2 cellular contexts compared by ENCODE assay signal in the genomic region with DNA sequence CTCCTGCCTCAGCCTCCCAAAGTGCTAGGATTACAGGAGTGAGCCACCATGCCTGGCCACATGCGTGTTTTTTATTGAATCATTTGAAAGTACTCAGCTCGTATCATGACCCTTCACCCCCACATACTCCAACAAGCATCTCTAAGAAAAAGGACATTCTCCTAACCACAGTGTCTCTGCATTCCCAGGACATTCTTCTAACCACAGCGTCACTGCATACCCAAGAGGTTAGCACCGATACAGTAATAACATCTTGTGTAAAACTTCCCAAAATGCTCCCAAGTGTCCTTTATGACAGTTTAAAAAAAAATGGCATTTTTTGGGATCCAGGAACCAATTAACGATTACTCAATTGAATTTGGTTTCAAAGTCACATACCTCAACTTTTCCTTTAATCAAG.
TF ChIP-seq lines count a peak whose summit lies in the region.

No MANE protein-coding gene starts in this region.

TF ChIP-seq in IMR-90, 13 proteins besides CTCF, POLR2A, EP300 and RAD21:
- TF ChIP-seq NFE2L2 (IDR thresholded peaks at IDR 0.05; ENCODE audit: low read depth, low read length) (no peak), BHLHE40 (IDR thresholded peaks at IDR 0.05; ENCODE audit: low read depth, low read length) (peak; percentile 21; the same call in 1 of the 2 replicates), CEBPB (IDR thresholded peaks at IDR 0.05; ENCODE audit: low read depth, low read length) (peak; percentile 35; the same call in 1 of the 2 replicates)

TF ChIP-seq in endothelial cell of umbilical vein, 7 proteins besides CTCF, POLR2A, EP300 and RAD21:
- TF ChIP-seq MYC (IDR thresholded peaks at IDR 0.05; ENCODE audit: low read depth, low read length) (no peak), JUN (IDR thresholded peaks at IDR 0.05; ENCODE audit: borderline replicate concordance, insufficient read depth, insufficient read length, low read depth) (peak; percentile 37), POLR2AphosphoS5 (IDR thresholded peaks at IDR 0.05; ENCODE audit: insufficient read depth, low read depth, low read length) (no peak)
